Comparison of ENCODE assay signal across 8 cellular contexts in the genomic region with DNA sequence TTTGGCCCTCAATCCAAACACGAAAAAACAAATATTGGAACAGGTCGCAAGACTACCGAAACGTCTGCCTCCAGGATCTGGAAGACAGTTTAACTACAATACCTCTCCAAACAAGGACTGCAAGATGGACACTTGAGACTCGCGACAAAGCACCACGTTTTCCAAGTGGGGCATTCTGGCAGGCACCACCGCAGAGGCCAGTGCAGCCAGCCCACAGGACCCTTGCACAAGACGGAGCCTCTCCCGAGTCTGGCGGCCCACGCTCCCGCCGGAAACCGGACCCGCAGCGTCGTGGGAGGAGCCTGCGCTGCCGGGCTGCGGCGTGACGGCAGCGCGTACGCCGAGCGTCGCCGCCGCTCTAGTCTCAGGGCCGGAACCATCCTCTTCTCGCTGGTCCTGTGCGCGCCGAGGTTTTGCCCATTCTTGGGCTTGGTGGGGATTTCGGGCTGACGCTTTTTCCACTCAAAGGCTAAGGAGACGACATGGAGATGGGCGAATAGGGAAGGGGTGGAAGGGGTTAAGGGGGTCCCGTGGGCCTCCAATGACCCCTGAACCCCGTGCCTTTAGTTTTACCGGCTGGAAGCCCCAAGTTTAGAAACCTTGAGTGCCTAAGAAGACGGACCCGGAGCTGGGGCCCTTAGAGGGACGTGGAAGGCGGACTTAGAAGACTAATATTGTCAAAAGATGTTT. TPM values are rescaled to one million over a fixed set of nuclear protein-coding genes. Genes with fewer than 3 reads are reported as not detected.
DNase-seq lines count a peak whose midpoint lies in the region; ATAC-seq, FAIRE-seq and TF ChIP-seq lines count a peak whose summit lies in the region.

A gene (minus strand): TSS at position 283 of the 690 bp plus-strand sequence. CDS start 109 bp downstream, at position 174.

- peak; percentile 100 for ATAC-seq in HG02678 (IDR thresholded peaks at IDR 0.05; ENCODE audit: unreplicated experiment)

- H3K4me3 ChIP-seq in right atrium auricular region (peak within 1 kb of the TSS; percentile 54 to 79), uterus (peak within 1 kb of the TSS; percentile 53 to 70)

- H3K4me1 ChIP-seq in right atrium auricular region = peaks cover 0 to 19% of the 10 kb centered on the region in 2 donors
- H3K4me1 ChIP-seq in uterus = peaks cover 4 to 16% of the 10 kb centered on the region in 2 donors

- TF ChIP-seq CTCF in right atrium auricular region (IDR thresholded peaks at IDR 0.05) (no peak), uterus (IDR thresholded peaks at IDR 0.05) (no peak)

- H3K27me3 ChIP-seq in right atrium auricular region (no peaks in the 10 kb centered on the region), uterus (no peaks in the 10 kb centered on the region)

- intact Hi-C loops in T-helper 1 cell treated with Interleukin-12 subunit alpha and Interleukin-12 subunit beta and Interleukin-4 antibody, amounts not matched to agents 30 ng/mL and 1 ng/mL, for 36 hours (cut with micrococcal nuclease) = loop anchor here (1.0 to 10.0 kb wide), 9 partner anchors 737 to 1461 kb away; a partner anchor contains a TSS
- intact Hi-C loops in uterus (cut with DNase I; ENCODE audit: low total_unique reads) = no loop called here

- H3K9me3 ChIP-seq in right atrium auricular region = no peaks in the 10 kb centered on the region
- H3K9me3 ChIP-seq in uterus = peaks cover 0 to 2% of the 10 kb centered on the region in 2 donors

- peak; percentile 98 for TF ChIP-seq POLR2A in GM12891 (IDR thresholded peaks at IDR 0.05; ENCODE audit: low read depth, low read length)
- TF ChIP-seq POLR2A in uterus (IDR thresholded peaks at IDR 0.05) = peak; percentile 53 to 67

- DNase-seq in GM12891 (ENCODE audit: insufficient read length, low spot score) (peak; percentile 71), NCI-H128 (lab: John Stamatoyannopoulos, UW; ENCODE audit: unreplicated experiment) (peak; percentile 51), amniotic stem cell (lab: John Stamatoyannopoulos, UW) (peak; percentile 58), right atrium auricular region (ENCODE audit: low spot score) (peak; percentile 68), putamen (ENCODE audit: low spot score) (peak; percentile 83), uterus (peak; percentile 43 to 77)

- peaks cover 7% of the 10 kb centered on the region for H3K36me3 ChIP-seq in right atrium auricular region
- H3K36me3 ChIP-seq in uterus = no peaks in the 10 kb centered on the region

- H3K27ac ChIP-seq in right atrium auricular region = peak within 1 kb of the TSS; percentile 80 to 87
- peak within 1 kb of the TSS; percentile 78 to 88 for H3K27ac ChIP-seq in uterus

- peak; percentile 98 for FAIRE-seq in GM12891 (lab: Jason Lieb, UNC)

TF ChIP-seq in GM12891, 5 proteins besides CTCF, POLR2A, EP300 and RAD21:
- TF ChIP-seq TAF1 (IDR thresholded peaks at IDR 0.05; ENCODE audit: low read depth, low read length) = peak; percentile 85
- TF ChIP-seq POLR2AphosphoS5 (IDR thresholded peaks at IDR 0.05; ENCODE audit: low read depth, low read length) = peak; percentile 97
- TF ChIP-seq SPI1 (IDR thresholded peaks at IDR 0.05; ENCODE audit: low read depth, low read length) = no peak
- TF ChIP-seq POU2F2 (IDR thresholded peaks at IDR 0.05; ENCODE audit: low read depth, low read length) = peak; percentile 81; the same call in 1 of the 2 replicates
- TF ChIP-seq PAX5 (IDR thresholded peaks at IDR 0.05; ENCODE audit: insufficient read depth, low read length, severe bottlenecking) = no peak

RNA-seq across cellular contexts. Expression of the gene that starts here (rescaled TPM):
- 15.8 TPM for polyA plus RNA-seq in GM12891 (2012; ENCODE audit: low read depth, missing spikeins)
- total RNA-seq in T-helper 1 cell treated with Interleukin-12 subunit alpha and Interleukin-12 subunit beta and Interleukin-4 antibody, amounts not matched to agents 30 ng/mL and 1 ng/mL, for 36 hours = 22.6 and 23.7 TPM in 2 replicates
- total RNA-seq in right atrium auricular region (10 to 100 TPM in 1 of 2 donors, 1 to 10 TPM in 1; 5.5 to 11.9 TPM), uterus (10 to 100 TPM; 18.5 to 61.9 (median 31.9) TPM)

Comparison
In these comparisons a context has a peak if more than half of its experiments do, and no peak if none do; other contexts are left out.
1. Peak in every context shown above with its lines: DNase-seq, ATAC-seq, H3K4me3 ChIP-seq and H3K27ac ChIP-seq.